In genomic region chr20:13756551-13756950, GRCh38 we compare ENCODE assay signal across 22 cellular contexts.
"Had no signal": no experiment of that assay in that cellular context is flagged by ENCODE, and none has a peak within 500 bp of the region (broad histone marks: within the 10 kb centered on the region; RNA-seq: fewer than 3 reads in every experiment).

No MANE protein-coding gene starts in this region.

- H3K27me3 Mint-ChIP-seq: activated CD4-positive, alpha-beta memory T cell treated with anti-CD3 and anti-CD28 coated beads, Interleukin-2, amount 10 ng/mL, durations not matched to agents 7 days and 5 days; activated CD4-positive, alpha-beta T cell treated with anti-CD3 and anti-CD28 coated beads for 36 hours; activated naive CD8-positive, alpha-beta T cell; activated T-helper 17 cell treated with anti-CD3 and anti-CD28 coated beads, Interleukin-2, amount 50 U/mL, for 72 hours had no signal

- H3K4me3 ChIP-seq: SK-N-MC had no signal

- H3K27ac Mint-ChIP-seq: activated CD4-positive, alpha-beta memory T cell treated with anti-CD3 and anti-CD28 coated beads, Interleukin-2, amount 10 ng/mL, durations not matched to agents 7 days and 5 days; activated CD4-positive, alpha-beta T cell treated with anti-CD3 and anti-CD28 coated beads for 36 hours; activated naive CD4-positive, alpha-beta T cell treated with anti-CD3 and anti-CD28 coated beads for 36 hours; activated naive CD8-positive, alpha-beta T cell; activated T-helper 17 cell treated with anti-CD3 and anti-CD28 coated beads, Interleukin-2, amount 50 U/mL, for 72 hours had no signal

- DNase-seq: activated CD4-positive, alpha-beta memory T cell treated with anti-CD3 and anti-CD28 coated beads, Interleukin-2, amount 10 ng/mL, durations not matched to agents 7 days and 5 days; activated CD4-positive, alpha-beta T cell treated with anti-CD3 and anti-CD28 coated beads for 36 hours; activated CD4-positive, alpha-beta T cell treated with anti-CD3 and anti-CD28 coated beads, Interleukin-2, amount 50 U/mL, for 1 hour; activated gamma-delta T cell; activated naive CD4-positive, alpha-beta T cell treated with anti-CD3 and anti-CD28 coated beads for 36 hours; activated T-cell treated with anti-CD3 and anti-CD28 coated beads for 4 hours; activated T-cell treated with anti-CD3 and anti-CD28 coated beads, Interleukin-2, amount 50 U/mL, for 48 hours; amygdala; central memory CD4-positive, alpha-beta T cell; NCI-H1092; NCI-H1417; NCI-H1930; NCI-H2171; NCI-H2227 treated with DMSO at 0.1 percent for 48 hours; NCI-H446 treated with DMSO at 0.1 percent for 48 hours; NCI-H526; NCI-H774; T-helper 1 cell; WERI-Rb-1 had no signal

- H3K4me3 Mint-ChIP-seq: activated CD4-positive, alpha-beta memory T cell treated with anti-CD3 and anti-CD28 coated beads, Interleukin-2, amount 10 ng/mL, durations not matched to agents 7 days and 5 days; activated CD4-positive, alpha-beta T cell treated with anti-CD3 and anti-CD28 coated beads for 36 hours; activated naive CD4-positive, alpha-beta T cell treated with anti-CD3 and anti-CD28 coated beads for 36 hours; activated naive CD8-positive, alpha-beta T cell; activated T-helper 17 cell treated with anti-CD3 and anti-CD28 coated beads, Interleukin-2, amount 50 U/mL, for 72 hours had no signal

- H3K4me1 Mint-ChIP-seq: activated CD4-positive, alpha-beta memory T cell treated with anti-CD3 and anti-CD28 coated beads, Interleukin-2, amount 10 ng/mL, durations not matched to agents 7 days and 5 days; activated CD4-positive, alpha-beta T cell treated with anti-CD3 and anti-CD28 coated beads for 36 hours had no signal

- H3K27ac ChIP-seq: SK-N-MC, WERI-Rb-1 had no signal

- ATAC-seq: activated CD4-positive, alpha-beta T cell treated with anti-CD3 and anti-CD28 coated beads for 36 hours; activated T-helper 17 cell treated with anti-CD3 and anti-CD28 coated beads, Interleukin-2, amount 50 U/mL, for 72 hours had no signal

- H3K9me3 Mint-ChIP-seq: activated CD4-positive, alpha-beta memory T cell treated with anti-CD3 and anti-CD28 coated beads, Interleukin-2, amount 10 ng/mL, durations not matched to agents 7 days and 5 days; activated naive CD4-positive, alpha-beta T cell treated with anti-CD3 and anti-CD28 coated beads for 36 hours; activated T-helper 17 cell treated with anti-CD3 and anti-CD28 coated beads, Interleukin-2, amount 50 U/mL, for 72 hours had no signal
